ENCODE assay signal across 33 cellular contexts in the genomic region with DNA sequence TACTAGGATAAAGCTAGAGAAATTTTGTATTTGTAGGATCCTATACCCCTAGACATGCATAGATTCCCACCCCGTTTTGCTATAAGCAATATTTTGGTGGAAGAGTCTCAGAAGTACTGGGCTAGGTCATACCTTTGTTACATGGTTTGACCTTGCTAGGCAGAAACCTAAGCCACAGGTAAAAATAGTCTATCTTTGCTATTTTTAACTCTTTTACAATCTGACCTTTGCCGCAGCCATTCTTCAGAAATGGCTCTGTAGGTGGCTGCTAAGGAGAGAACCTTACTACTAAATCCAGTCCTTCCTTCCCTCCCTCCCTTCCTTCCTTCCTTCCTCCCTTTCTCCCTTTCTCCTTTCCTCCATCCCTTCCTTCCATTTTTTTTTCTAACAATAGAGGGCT.
"Had no signal": no experiment of that assay in that cellular context is flagged by ENCODE, and none has a peak within 500 bp of the region (broad histone marks: within the 10 kb centered on the region; RNA-seq: fewer than 3 reads in every experiment).

No MANE protein-coding gene starts in this region.

- FAIRE-seq: astrocyte, bronchial epithelial cell, colon had no signal

- H3K4me3 ChIP-seq: adrenal gland, ascending aorta, body of pancreas, breast epithelium, cardiac muscle cell had no signal

- DNase-seq: activated effector memory CD4-positive, alpha-beta T cell treated with anti-CD3 and anti-CD28 coated beads, Interleukin-2, amount 50 U/mL, for 16 hours; activated effector memory CD4-positive, alpha-beta T cell treated with Interleukin-2 at 50 U/mL for 16 hours; activated gamma-delta T cell; activated gamma-delta T cell treated with Interleukin-2 at 50 U/mL for 16 hours; activated naive CD4-positive, alpha-beta T cell; activated naive CD4-positive, alpha-beta T cell treated with anti-CD3 and anti-CD28 coated beads for 36 hours; activated naive CD4-positive, alpha-beta T cell treated with anti-CD3 and anti-CD28 coated beads, Interleukin-2, amount 10 ng/mL, durations not matched to agents 7 days and 5 days; activated naive CD4-positive, alpha-beta T cell treated with anti-CD3 and anti-CD28 coated beads, Interleukin-2, amount 50 U/mL, for 16 hours; activated naive CD4-positive, alpha-beta T cell treated with Interleukin-2 at 50 U/mL for 16 hours; activated naive CD8-positive, alpha-beta T cell treated with anti-CD3 and anti-CD28 coated beads for 36 hours; activated naive CD8-positive, alpha-beta T cell treated with anti-CD3 and anti-CD28 coated beads, Interleukin-2, amount 10 ng/mL, durations not matched to agents 7 days and 5 days; activated naive CD8-positive, alpha-beta T cell treated with anti-CD3 and anti-CD28 coated beads, Interleukin-2, amount 50 U/mL, for 24 hours; activated T-cell treated with anti-CD3 and anti-CD28 coated beads, Interleukin-2, amount 50 U/mL, for 24 hours; activated T-cell treated with anti-CD3 and anti-CD28 coated beads, Interleukin-2, amount 50 U/mL, for 4 hours; activated T-cell treated with anti-CD3 and anti-CD28 coated beads, Interleukin-2, amount 50 U/mL, for 48 hours; activated T-cell treated with anti-CD3 and anti-CD28 coated beads, Interleukin-2, amount 50 U/mL, for 72 hours; adrenal gland; amniotic stem cell; amygdala; anterior cingulate cortex; aorta; body of pancreas; brain microvascular endothelial cell; central memory CD4-positive, alpha-beta T cell; cerebellar nuclear complex had no signal

- ATAC-seq: activated naive CD4-positive, alpha-beta T cell treated with anti-CD3 and anti-CD28 coated beads, Interleukin-2, amount 50 U/mL, for 72 hours; activated naive CD8-positive, alpha-beta T cell treated with anti-CD3 and anti-CD28 coated beads, Interleukin-2, amount 50 U/mL, for 24 hours; activated T-cell treated with anti-CD3 and anti-CD28 coated beads, Interleukin-2, amount 50 U/mL, for 4 hours; activated T-cell treated with anti-CD3 and anti-CD28 coated beads, Interleukin-2, amount 50 U/mL, for 72 hours; activated T-helper 17 cell treated with anti-CD3 and anti-CD28 coated beads, Interleukin-2, amount 50 U/mL, for 72 hours; body of pancreas had no signal

- H3K27ac ChIP-seq: adrenal gland, body of pancreas, brain microvascular endothelial cell, breast epithelium, cardiac muscle cell had no signal

- H3K4me1 ChIP-seq: adrenal gland, ascending aorta, body of pancreas, breast epithelium had no signal

- H3K9me3 ChIP-seq: adrenal gland, ascending aorta, body of pancreas, breast epithelium had no signal

- H3K36me3 ChIP-seq: adrenal gland, ascending aorta, brain microvascular endothelial cell, breast epithelium, cardiac muscle cell had no signal

- H3K27me3 ChIP-seq: adrenal gland, ascending aorta, body of pancreas, brain microvascular endothelial cell, breast epithelium, cardiac muscle cell had no signal
